18 cellular contexts compared by ENCODE assay signal in genomic region chr16:53097190-53097589, GRCh38. TPM values are rescaled to one million over a fixed set of nuclear protein-coding genes. Genes with fewer than 3 reads are reported as not detected.
DNase-seq lines count a peak whose midpoint lies in the region; ATAC-seq and TF ChIP-seq lines count a peak whose summit lies in the region.
"Had no signal": no experiment of that assay in that cellular context is flagged by ENCODE, and none has a peak within 500 bp of the region (broad histone marks: within the 10 kb centered on the region; RNA-seq: fewer than 3 reads in every experiment).

No MANE protein-coding gene starts in this region.

- in situ Hi-C loops in GM23248 (cut with MboI): no loop called here

- H3K36me3 ChIP-seq in A673 (ENCODE audit: insufficient read depth, low read length, poor library complexity, severe bottlenecking) (no peaks in the 10 kb centered on the region), DND-41 (ENCODE audit: insufficient read depth, low read length) (no peaks in the 10 kb centered on the region), GM23248 (ENCODE audit: low read depth) (no peaks in the 10 kb centered on the region)
- H3K36me3 ChIP-seq: neural progenitor cell had no signal

- peak overlapping the region; percentile 92 for H3K27ac ChIP-seq in A673 (ENCODE audit: low read depth, low read length, poor library complexity, severe bottlenecking)
- H3K27ac ChIP-seq in DND-41 (ENCODE audit: low read length): peak overlapping the region; percentile 27; the same call in 1 of the 2 replicates
- H3K27ac ChIP-seq in GM23248: no peak overlapping the region
- H3K27ac ChIP-seq: neural progenitor cell had no signal

- H3K36me3 Mint-ChIP-seq in activated B cell treated with CpG ODN at 0.5 μM for 24 hours (ENCODE audit: low read depth) (no peaks in the 10 kb centered on the region), nephron progenitor cell (ENCODE audit: low read depth) (no peaks in the 10 kb centered on the region)

- H3K9me2 ChIP-seq in GM23248 (ENCODE audit: insufficient read depth): no peaks in the 10 kb centered on the region

- ATAC-seq in DND-41 (ENCODE audit: insufficient read depth, low read depth) (no peak), activated B cell treated with CpG ODN at 0.5 μM for 24 hours (ENCODE audit: low read depth) (no peak)
- ATAC-seq: body of pancreas, esophagus mucosa, Panc1 had no signal

- H2AFZ ChIP-seq in DND-41 (ENCODE audit: low read depth, low read length): no peak overlapping the region
- H2AFZ ChIP-seq in GM23248: no peak overlapping the region
- H2AFZ ChIP-seq: neural progenitor cell had no signal

- H3K27me3 Mint-ChIP-seq in activated B cell treated with CpG ODN at 0.5 μM for 24 hours (no peaks in the 10 kb centered on the region), nephron progenitor cell (ENCODE audit: low read depth, poor library complexity) (no peaks in the 10 kb centered on the region)

- BruUV-seq in A673 (replicated peaks; lab: Mats Ljungman, UMichigan): no TSS peak

- H3K79me2 ChIP-seq in DND-41 (ENCODE audit: insufficient read depth, low read length) (peaks cover 68% of the 10 kb centered on the region), GM23248 (ENCODE audit: insufficient read depth) (peaks cover 72% of the 10 kb centered on the region)

- peaks cover 45% of the 10 kb centered on the region for H3F3A ChIP-seq in GM23248 (ENCODE audit: insufficient read depth)

- intact Hi-C loops in A673 (cut with micrococcal nuclease; ENCODE audit: unreplicated experiment): no loop called here
- intact Hi-C loops in activated B cell treated with CpG ODN at 0.5 μM for 24 hours (cut with micrococcal nuclease): no loop called here

- no peak overlapping the region for H3K4me3 ChIP-seq in A673 (ENCODE audit: low read depth, low read length, poor library complexity, severe bottlenecking)
- H3K4me3 ChIP-seq in DND-41 (ENCODE audit: low read depth in 1 of 2, low read length in 2 of 2): no peak overlapping the region
- no peak overlapping the region for H3K4me3 ChIP-seq in GM23248
- H3K4me3 ChIP-seq: body of pancreas, neural progenitor cell had no signal

- peaks cover 68% of the 10 kb centered on the region for H3K4me1 ChIP-seq in A673 (ENCODE audit: insufficient read depth, low read length, poor library complexity, severe bottlenecking)
- peaks cover 29% of the 10 kb centered on the region for H3K4me1 ChIP-seq in DND-41 (ENCODE audit: insufficient read depth, low read length)
- H3K4me1 ChIP-seq in GM23248 (ENCODE audit: insufficient read depth): peaks cover 38% of the 10 kb centered on the region

- CTCF ChIA-PET in A673 (lab: Charles Lee) (interaction anchor here (0.6 kb wide), 1 partner anchor 111 kb away, joined by 4 read pairs; no protein-coding TSS in a partner anchor), activated B cell treated with CpG ODN at 0.5 μM for 24 hours (lab: Charles Lee) (interaction anchor here (5.1 kb wide), 1 partner anchor 42 kb away, joined by 45 read pairs; the partner anchor contains the start of gene CHD9)

- H3K27me3 ChIP-seq in A673 (replicated peaks; ENCODE audit: insufficient read depth, low read depth, low read length, poor library complexity): no peaks in the 10 kb centered on the region
- no peaks in the 10 kb centered on the region for H3K27me3 ChIP-seq in DND-41 (ENCODE audit: insufficient read depth, low read length, poor library complexity)
- no peaks in the 10 kb centered on the region for H3K27me3 ChIP-seq in GM23248 (replicated peaks; ENCODE audit: insufficient read depth)
- H3K27me3 ChIP-seq: body of pancreas, neural progenitor cell had no signal

- 98% methylated on average over 3 to 4 of the region's 4 CpGs for WGBS in GM23248 (ENCODE audit: low coverage in 1 of 2, low lambda C conversion rate in 2 of 2, missing lambda C conversion rate in 2 of 2), 2 experiments

- no peak overlapping the region for H3K4me3 Mint-ChIP-seq in activated B cell treated with CpG ODN at 0.5 μM for 24 hours
- H3K4me3 Mint-ChIP-seq in nephron progenitor cell: no peak overlapping the region
- H3K4me3 Mint-ChIP-seq: neural progenitor cell had no signal

- POLR2A ChIA-PET in A673 (lab: Charles Lee; ENCODE audit: low non-redundant PET) (interaction anchor here (0.6 kb wide), 1 partner anchor 724 kb away, joined by 5 read pairs; no protein-coding TSS in a partner anchor), activated B cell treated with CpG ODN at 0.5 μM for 24 hours (lab: Charles Lee) (interaction anchor here (0.6 kb wide), 1 partner anchor 175 kb away, joined by 5 read pairs; no protein-coding TSS in a partner anchor)

- peak overlapping the region; percentile 93 for H3K27ac Mint-ChIP-seq in activated B cell treated with CpG ODN at 0.5 μM for 24 hours
- peak overlapping the region; percentile 16 for H3K27ac Mint-ChIP-seq in nephron progenitor cell
- H3K27ac Mint-ChIP-seq: neural progenitor cell had no signal

- no peak overlapping the region for H3K4me2 ChIP-seq in DND-41 (ENCODE audit: insufficient read depth, low read length)
- no peak overlapping the region for H3K4me2 ChIP-seq in GM23248 (ENCODE audit: unreplicated experiment)
- H3K4me2 ChIP-seq: neural progenitor cell had no signal

- peaks cover 86% of the 10 kb centered on the region for H3K4me1 Mint-ChIP-seq in activated B cell treated with CpG ODN at 0.5 μM for 24 hours
- H3K4me1 Mint-ChIP-seq in nephron progenitor cell: peaks cover 61% of the 10 kb centered on the region

- H3K9me3 Mint-ChIP-seq in activated B cell treated with CpG ODN at 0.5 μM for 24 hours (no peaks in the 10 kb centered on the region), nephron progenitor cell (no peaks in the 10 kb centered on the region)
- H3K9me3 Mint-ChIP-seq: neural progenitor cell had no signal

- peak; percentile 70 for DNase-seq in A673 (ENCODE audit: low spot score)
- DNase-seq in DND-41: no peak
- DNase-seq in activated B cell treated with CpG ODN at 0.5 μM for 24 hours: no peak
- DNase-seq in nephron progenitor cell: no peak
- no peak for DNase-seq in T-helper 2 cell
- DNase-seq in NCI-H187 (lab: John Stamatoyannopoulos, UW): no peak
- DNase-seq in ureter (ENCODE audit: low spot score): no peak
- no peak for DNase-seq in GM23248
- DNase-seq: activated CD4-positive, alpha-beta T cell treated with anti-CD3 and anti-CD28 coated beads, Interleukin-2, amount 50 U/mL, for 4 hours; activated naive CD4-positive, alpha-beta T cell treated with Interleukin-2 at 50 U/mL for 16 hours; activated T-cell treated with anti-CD3 and anti-CD28 coated beads for 4 hours; body of pancreas; DMS 273 treated with DMSO at 0.1 percent for 48 hours; NCI-H69; stimulated activated CD4-positive, alpha-beta T cell treated with anti-CD3 and anti-CD28 coated beads, Interleukin-15, amount 100 ng/mL, for 24 hours had no signal

- H3K9ac ChIP-seq in DND-41 (ENCODE audit: low read depth, low read length) (no peak overlapping the region), GM23248 (no peak overlapping the region)
- H3K9ac ChIP-seq: neural progenitor cell had no signal

- H3K9me3 ChIP-seq in A673 (ENCODE audit: low read depth, low read length, poor library complexity, severe bottlenecking) (no peaks in the 10 kb centered on the region), DND-41 (ENCODE audit: insufficient read depth, low read length, severe bottlenecking) (no peaks in the 10 kb centered on the region), GM23248 (ENCODE audit: low read depth) (no peaks in the 10 kb centered on the region)
- H3K9me3 ChIP-seq: body of pancreas had no signal

- H4K20me1 ChIP-seq in DND-41 (ENCODE audit: insufficient read depth, low read length) (peaks cover 3% of the 10 kb centered on the region; the same call in 1 of the 2 replicates), GM23248 (ENCODE audit: insufficient read depth) (no peaks in the 10 kb centered on the region)

- TF ChIP-seq CTCF in A673 (conservative IDR thresholded peaks at IDR 0.05; ENCODE audit: low read depth, low read length): no peak
- no peak for TF ChIP-seq CTCF in DND-41 (IDR thresholded peaks at IDR 0.05; ENCODE audit: borderline replicate concordance, extremely low read depth, low read length, poor library complexity, severe bottlenecking)
- no peak for TF ChIP-seq CTCF in activated B cell treated with CpG ODN at 0.5 μM for 24 hours (IDR thresholded peaks at IDR 0.05)
- TF ChIP-seq CTCF in nephron progenitor cell (IDR thresholded peaks at IDR 0.05): no peak

RNA-seq across cellular contexts. Expression of gene CHD9, which starts 42.4 kb away (rescaled TPM):
- 64.1 and 76.8 TPM in 2 replicates for total RNA-seq in A673 (2021)
- 65.0 and 67.4 TPM in 2 replicates for total RNA-seq in activated B cell treated with CpG ODN at 0.5 μM for 24 hours
- total RNA-seq in ureter: 135 TPM
- total RNA-seq in GM23248 (2014; rRNA removed; shearing (Covaris generic)): 20.5 and 24.0 TPM in 2 replicates
- 38.1 and 47.4 TPM in 2 replicates for polyA plus RNA-seq in GM23248 (2016; fragmentation: Nextera tagmentation; extraction: Ambion mirVana)

RNA-seq across cellular contexts. Expression of gene CHD9NB, which starts 44.5 kb away (rescaled TPM):
- total RNA-seq in A673 (2021): 3.8 and 4.3 TPM in 2 replicates
- not detected in 2 replicates for total RNA-seq in activated B cell treated with CpG ODN at 0.5 μM for 24 hours
- total RNA-seq in ureter: 2.2 TPM
- 0.22 and 0.25 TPM in 2 replicates for total RNA-seq in GM23248 (2014; rRNA removed; shearing (Covaris generic))
- 0.15 and 0.20 TPM in 2 replicates for polyA plus RNA-seq in GM23248 (2016; fragmentation: Nextera tagmentation; extraction: Ambion mirVana)
